7 cellular contexts compared by ENCODE assay signal in genomic region chr2:171772373-171772772, GRCh38.
"Had no signal": no experiment of that assay in that cellular context is flagged by ENCODE, and none has a peak within 500 bp of the region (broad histone marks: within the 10 kb centered on the region; RNA-seq: fewer than 3 reads in every experiment).

No MANE protein-coding gene starts in this region.

- DNase-seq: GDM1, GF-D8 had no signal

- ATAC-seq: GM12878 had no signal

- FAIRE-seq: GM12878, GM12891, GM12892, GM18507, GM19239 had no signal

- H3K4me3 ChIP-seq: GM12878 had no signal
